In genomic region chr19:18618236-18618635, GRCh38 we compare ENCODE assay signal across 34 cellular contexts.
"Had no signal": no experiment of that assay in that cellular context is flagged by ENCODE, and none has a peak within 500 bp of the region (broad histone marks: within the 10 kb centered on the region; RNA-seq: fewer than 3 reads in every experiment).

No MANE protein-coding gene starts in this region.

- DNase-seq: Karpas-422, Kasumi-1, MG63, MM.1S, MV-4-11, NCI-H1048, NCI-H1092, NCI-H1092 treated with DMSO at 0.1 percent for 48 hours, NCI-H1105, NCI-H1105 treated with DMSO at 0.1 percent for 48 hours, NCI-H1417, NCI-H1417 treated with DMSO at 0.1 percent for 48 hours, NCI-H1436, NCI-H1436 treated with DMSO at 0.1 percent for 48 hours, NCI-H146, NCI-H1694, NCI-H1694 treated with DMSO at 0.1 percent for 48 hours, NCI-H187, NCI-H187 treated with DMSO at 0.1 percent for 48 hours, NCI-H1930, NCI-H2029, NCI-H2029 treated with DMSO at 0.1 percent for 48 hours, NCI-H2081, NCI-H2081 treated with DMSO at 0.1 percent for 48 hours, NCI-H2107, NCI-H2171, NCI-H2171 treated with DMSO at 0.1 percent for 48 hours, NCI-H2227 treated with DMSO at 0.1 percent for 48 hours, NCI-H226, NCI-H345, NCI-H446, NCI-H446 treated with DMSO at 0.1 percent for 48 hours, NCI-H510A, NCI-H510A treated with DMSO at 0.1 percent for 48 hours had no signal

- H3K36me3 ChIP-seq: MG63 had no signal

- H3K9me3 ChIP-seq: MG63 had no signal

- H3K4me3 ChIP-seq: MG63 had no signal
